2 cellular contexts compared by ENCODE assay signal in genomic region chr4:87944967-87945366, GRCh38.
TF ChIP-seq lines count a peak whose summit lies in the region.

No MANE protein-coding gene starts in this region.

TF ChIP-seq in WTC11, 78 proteins besides CTCF, POLR2A, EP300 and RAD21 (continued from another document):
- TF ChIP-seq USF2 (CRISPR knock-in tag; IDR thresholded peaks at IDR 0.05): peak; percentile 20; the same call in 1 of the 2 replicates
TF ChIP-seq in WTC11: peak in this region for 1.

TF ChIP-seq in K562, 482 proteins besides CTCF, POLR2A, EP300 and RAD21 (continued from another document):
- TF ChIP-seq ATF3 (IDR thresholded peaks at IDR 0.05): no peak
- no peak for TF ChIP-seq ATF3 (CRISPR knock-in tag; conservative IDR thresholded peaks at IDR 0.05)
- TF ChIP-seq TFE3 (CRISPR knock-in tag; IDR thresholded peaks at IDR 0.05): peak; percentile 82
- peak; percentile 44 for TF ChIP-seq CBFA2T2 (conservative IDR thresholded peaks at IDR 0.05)
- TF ChIP-seq TOE1 (IDR thresholded peaks at IDR 0.05; ENCODE audit: borderline replicate concordance): peak; percentile 65; the same call in 1 of the 2 replicates
- TF ChIP-seq TOE1 (CRISPR knock-in tag; IDR thresholded peaks at IDR 0.05; ENCODE audit: borderline replicate concordance, low read depth): no peak
- no peak for TF ChIP-seq NFXL1 (CRISPR knock-in tag; IDR thresholded peaks at IDR 0.05)
- TF ChIP-seq RAD51 (IDR thresholded peaks at IDR 0.05; ENCODE audit: borderline replicate concordance, low read depth): peak; percentile 82
- TF ChIP-seq ZNF263 (CRISPR knock-in tag; IDR thresholded peaks at IDR 0.05; ENCODE audit: borderline replicate concordance): no peak
- TF ChIP-seq MITF (IDR thresholded peaks at IDR 0.05): no peak
- no peak for TF ChIP-seq AFF4 (CRISPR knock-in tag; IDR thresholded peaks at IDR 0.05)
- TF ChIP-seq ZNF277 (CRISPR knock-in tag; IDR thresholded peaks at IDR 0.05; ENCODE audit: borderline replicate concordance): no peak
- TF ChIP-seq USF2 (CRISPR knock-in tag; IDR thresholded peaks at IDR 0.05): peak; percentile 72
- no peak for TF ChIP-seq ZNF347 (CRISPR knock-in tag; IDR thresholded peaks at IDR 0.05; ENCODE audit: low read depth)
